Comparison of ENCODE assay signal across 28 cellular contexts in the genomic region with DNA sequence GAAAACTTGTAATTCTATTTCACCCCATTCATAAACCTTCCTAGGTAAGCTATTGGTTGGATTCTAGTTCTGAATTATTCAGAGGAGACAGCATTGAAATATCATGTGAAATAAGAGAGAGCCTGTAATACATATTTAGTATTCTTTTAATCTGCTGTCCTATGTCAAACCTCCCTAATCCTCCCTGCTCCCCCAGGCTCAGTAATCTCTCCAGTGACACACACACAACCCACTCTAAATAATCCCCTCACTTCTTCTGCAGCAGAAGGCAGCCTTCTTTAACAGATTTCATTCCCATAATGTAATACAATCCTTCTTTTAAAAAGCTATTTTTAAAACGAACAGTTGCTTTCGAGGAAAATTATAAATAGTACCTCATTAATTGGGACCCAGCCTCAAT.
"Had no signal": no experiment of that assay in that cellular context is flagged by ENCODE, and none has a peak within 500 bp of the region (broad histone marks: within the 10 kb centered on the region; RNA-seq: fewer than 3 reads in every experiment).

No MANE protein-coding gene starts in this region.

- H3K27me3 ChIP-seq: ascending aorta, breast epithelium, cardiac muscle cell, colonic mucosa had no signal

- FAIRE-seq: frontal cortex had no signal

- H3K27ac ChIP-seq: ascending aorta, breast epithelium, cardiac muscle cell, colonic mucosa had no signal

- ATAC-seq: activated CD4-positive, alpha-beta T cell treated with anti-CD3 and anti-CD28 coated beads for 36 hours; activated CD8-positive, alpha-beta memory T cell treated with anti-CD3 and anti-CD28 coated beads, Interleukin-2, amount 10 ng/mL, durations not matched to agents 7 days and 5 days; activated CD8-positive, alpha-beta T cell treated with anti-CD3 and anti-CD28 coated beads, Interleukin-2, amount 10 ng/mL, durations not matched to agents 7 days and 5 days; activated naive CD8-positive, alpha-beta T cell treated with anti-CD3 and anti-CD28 coated beads, Interleukin-2, amount 50 U/mL, for 24 hours; esophagus mucosa; T-helper 17 cell had no signal

- H3K4me3 ChIP-seq: ascending aorta, breast epithelium, cardiac muscle cell, colonic mucosa had no signal

- DNase-seq: activated CD4-positive, alpha-beta memory T cell treated with anti-CD3 and anti-CD28 coated beads for 36 hours; activated CD4-positive, alpha-beta T cell treated with anti-CD3 and anti-CD28 coated beads for 36 hours; activated CD4-positive, alpha-beta T cell treated with anti-CD3 and anti-CD28 coated beads, Interleukin-2, amount 10 ng/mL, durations not matched to agents 24 days and 14 days; activated CD4-positive, CD25-positive, alpha-beta regulatory T cell; activated CD4-positive, CD25-positive, alpha-beta regulatory T cell treated with anti-CD3 and anti-CD28 coated beads, Interleukin-2, amount 50 U/mL, for 72 hours; activated CD8-positive, alpha-beta memory T cell treated with anti-CD3 and anti-CD28 coated beads, Interleukin-2, amount 10 ng/mL, durations not matched to agents 7 days and 5 days; activated CD8-positive, alpha-beta memory T cell treated with anti-CD3 and anti-CD28 coated beads, Interleukin-2, amount 50 U/mL, for 4 hours; activated CD8-positive, alpha-beta T cell treated with anti-CD3 and anti-CD28 coated beads, Interleukin-2, amount 10 ng/mL, durations not matched to agents 7 days and 5 days; activated effector memory CD4-positive, alpha-beta T cell treated with anti-CD3 and anti-CD28 coated beads, Interleukin-2, amount 50 U/mL, for 16 hours; activated naive CD4-positive, alpha-beta T cell treated with anti-CD3 and anti-CD28 coated beads for 36 hours; activated naive CD8-positive, alpha-beta T cell treated with anti-CD3 and anti-CD28 coated beads for 36 hours; activated naive CD8-positive, alpha-beta T cell treated with anti-CD3 and anti-CD28 coated beads, Interleukin-2, amount 50 U/mL, for 24 hours; activated T-cell treated with anti-CD3 and anti-CD28 coated beads, Interleukin-2, amount 50 U/mL, for 1 hour; activated T-cell treated with anti-CD3 and anti-CD28 coated beads, Interleukin-2, amount 50 U/mL, for 48 hours; central memory CD4-positive, alpha-beta T cell; cerebellar nuclear complex; colonic mucosa; effector memory CD4-positive, alpha-beta T cell; endodermal cell; foreskin fibroblast; head of caudate nucleus; T-helper 17 cell; T1000 had no signal

- H3K36me3 ChIP-seq: ascending aorta, breast epithelium, cardiac muscle cell, colonic mucosa had no signal

- H3K9me3 ChIP-seq: ascending aorta, breast epithelium, colonic mucosa had no signal
